Comparison of ENCODE assay signal across 19 cellular contexts in the genomic region with DNA sequence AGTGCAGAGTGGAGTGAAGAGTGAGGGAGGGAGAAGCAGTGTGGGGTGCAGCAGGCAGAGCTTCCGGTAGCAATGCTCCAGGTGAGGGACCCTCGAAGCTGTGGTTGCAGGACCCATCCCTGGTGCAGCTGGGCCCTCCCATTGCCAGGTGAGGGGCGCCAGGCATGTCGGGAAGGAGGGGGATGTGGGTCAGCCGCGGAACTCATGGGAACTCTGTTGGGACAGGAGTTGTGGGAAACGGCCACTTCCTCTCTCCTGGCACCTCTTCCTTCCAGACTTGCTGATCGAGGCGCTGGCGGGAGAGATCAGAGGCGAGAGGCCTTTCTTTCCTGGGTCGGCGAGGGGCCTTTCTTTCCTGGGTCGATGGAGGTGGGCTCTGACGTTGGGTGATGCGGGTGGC. TPM values are rescaled to one million over a fixed set of nuclear protein-coding genes. Genes with fewer than 3 reads are reported as not detected.
DNase-seq lines count a peak whose midpoint lies in the region; ATAC-seq, FAIRE-seq and TF ChIP-seq lines count a peak whose summit lies in the region.
"Had no signal": no experiment of that assay in that cellular context is flagged by ENCODE, and none has a peak within 500 bp of the region (broad histone marks: within the 10 kb centered on the region; RNA-seq: fewer than 3 reads in every experiment).

No MANE protein-coding gene starts in this region.

- TF ChIP-seq EP300 in H1 (IDR thresholded peaks at IDR 0.05; ENCODE audit: borderline replicate concordance in 1 of 2, low read depth in 2 of 2, low read length in 2 of 2): no peak

- no peak for TF ChIP-seq POLR2A in H1 (IDR thresholded peaks at IDR 0.05; ENCODE audit: control extremely low read depth in 1 of 2, low read depth in 2 of 2, low read length in 2 of 2)

- H3K23ac ChIP-seq in H1 (ENCODE audit: insufficient read length): no peak overlapping the region

- H3K4me1 ChIP-seq in BLaER1 treated with 17β-estradiol and CSF1 and Interleukin-3, amounts not matched to agents 10 nM and 100 nM: peaks cover 13 to 24% (median 18%) of the 10 kb centered on the region in 10 experiments; a peak in 17 of 20 replicates
- H3K4me1 ChIP-seq in H1 (replicated peaks in 1 of 4; ENCODE audit: control insufficient read depth in 3 of 4, insufficient read depth in 4 of 4, low read length in 3 of 4) (peaks cover 0 to 16% (median 7%) of the 10 kb centered on the region in 4 experiments; a peak in 5 of 7 replicates), kidney (ENCODE audit: control insufficient read depth in 1 of 2, insufficient read depth in 1 of 2, low read depth in 1 of 2, low read length in 2 of 2) (peaks cover 6 to 7% of the 10 kb centered on the region in 2 donors)
- H3K4me1 ChIP-seq: HAP-1 had no signal

- peaks cover 0 to 11% (median 4%) of the 10 kb centered on the region in 11 experiments; a peak in 3 of 22 replicates for H3K27me3 ChIP-seq in BLaER1 treated with 17β-estradiol and CSF1 and Interleukin-3, amounts not matched to agents 10 nM and 100 nM
- no peaks in the 10 kb centered on the region for H3K27me3 ChIP-seq in H1 (replicated peaks in 1 of 4; ENCODE audit: control insufficient read depth in 3 of 4, extremely low read depth in 1 of 4, insufficient read depth in 3 of 4, low read length in 3 of 4)

- no peak overlapping the region for H3K18ac ChIP-seq in H1 (ENCODE audit: extremely low read depth, low read length)

- FAIRE-seq in H1 (lab: Jason Lieb, UNC) (no peak), kidney (lab: Jason Lieb, UNC) (no peak)
- FAIRE-seq: G401.6, GM12892, H54 had no signal

- peak overlapping the region; percentile 12 to 64 (median 36); a peak in 18 of 22 replicates for H3K4me2 ChIP-seq in BLaER1 treated with 17β-estradiol and CSF1 and Interleukin-3, amounts not matched to agents 10 nM and 100 nM
- no peak overlapping the region for H3K4me2 ChIP-seq in H1 (ENCODE audit: insufficient read depth in 1 of 2, low read depth in 2 of 2, low read length in 2 of 2)

- H4K8ac ChIP-seq in H1 (ENCODE audit: extremely low read depth, insufficient read depth, low read length): no peak overlapping the region

- no peaks in the 10 kb centered on the region for H3K9me3 ChIP-seq in BLaER1 treated with 17β-estradiol and CSF1 and Interleukin-3, amounts not matched to agents 10 nM and 100 nM (replicated peaks in 1 of 11)
- H3K9me3 ChIP-seq in H1 (ENCODE audit: insufficient read depth in 2 of 2, low read depth in 1 of 2, low read length in 1 of 2) (no peaks in the 10 kb centered on the region), kidney (ENCODE audit: control insufficient read depth in 1 of 2, low read length in 2 of 2) (no peaks in the 10 kb centered on the region)
- H3K9me3 ChIP-seq: HAP-1 had no signal

- H2BK5ac ChIP-seq in H1 (ENCODE audit: low read depth, low read length): peak overlapping the region; percentile 18; the same call in 1 of the 2 replicates

- H3K23me2 ChIP-seq in H1 (ENCODE audit: low read depth, low read length): no peaks in the 10 kb centered on the region

- no peak for TF ChIP-seq CTCF in H1 (IDR thresholded peaks at IDR 0.05; ENCODE audit: control extremely low read depth in 1 of 3, insufficient read depth in 1 of 3, low read depth in 1 of 3, low read length in 3 of 3)
- no peak for TF ChIP-seq CTCF in kidney (IDR thresholded peaks at IDR 0.05; ENCODE audit: borderline replicate concordance, extremely low read depth, insufficient read depth)
- TF ChIP-seq CTCF in mesothelial cell of epicardium (IDR thresholded peaks at IDR 0.05; ENCODE audit: unreplicated experiment): no peak

- no peak overlapping the region for H2AFZ ChIP-seq in H1 (ENCODE audit: low read length)
- H2AFZ ChIP-seq: GM23248 had no signal

- 93% methylated on average over 15 of the region's 16 CpGs; no CpG with 5 or more reads in 1 of the 2 experiments for WGBS in H1 (ENCODE audit: extremely low coverage in 1 of 2, insufficient coverage in 1 of 2, insufficient read length in 1 of 2, insufficient replicate concordance in 2 of 2, low coverage in 1 of 2, low lambda C conversion rate in 2 of 2, missing lambda C conversion rate in 1 of 2), 2 experiments

- no peak overlapping the region for H2AK5ac ChIP-seq in H1 (ENCODE audit: low read depth, low read length)

- no peak overlapping the region for H3K56ac ChIP-seq in H1 (replicated peaks; ENCODE audit: insufficient read length, low read depth, low read length)

- no peak for DNase-seq in H1 (ENCODE audit: low read depth in 1 of 2, low spot score in 2 of 2)
- DNase-seq in kidney: peak; percentile 63
- DNase-seq in mesothelial cell of epicardium (ENCODE audit: low spot score in 2 of 2, unreplicated experiment in 2 of 2): no peak
- DNase-seq in activated naive CD8-positive, alpha-beta T cell treated with anti-CD3 and anti-CD28 coated beads, Interleukin-2, amount 50 U/mL, for 24 hours: no peak
- DNase-seq in pons (ENCODE audit: low spot score): no peak
- no peak for DNase-seq in NCI-H146 treated with DMSO at 0.1 percent for 48 hours (lab: John Stamatoyannopoulos, UW; ENCODE audit: unreplicated experiment)
- DNase-seq: C1 segment of cervical spinal cord; CD4-positive, alpha-beta memory T cell; COR-L47; DMS153; DND-41; GM23248; HFFc6 had no signal

- H3K9ac ChIP-seq in BLaER1 treated with 17β-estradiol and CSF1 and Interleukin-3, amounts not matched to agents 10 nM and 100 nM: no peak overlapping the region
- no peak overlapping the region for H3K9ac ChIP-seq in H1 (replicated peaks in 1 of 4; ENCODE audit: extremely low read depth in 1 of 4, low read depth in 3 of 4, low read length in 3 of 4)
- H3K9ac ChIP-seq in kidney (ENCODE audit: low read length in 2 of 2): no peak overlapping the region
- H3K9ac ChIP-seq: GM23248 had no signal

- no peak overlapping the region for H3K4ac ChIP-seq in H1 (replicated peaks; ENCODE audit: insufficient read length, low read depth, low read length)

- H4K5ac ChIP-seq in H1 (ENCODE audit: insufficient read length, low read depth, low read length): no peak overlapping the region

- no peak overlapping the region for H3K4me3 ChIP-seq in BLaER1 treated with 17β-estradiol and CSF1 and Interleukin-3, amounts not matched to agents 10 nM and 100 nM
- H3K4me3 ChIP-seq in H1 (ENCODE audit: extremely low read depth in 1 of 4, insufficient read depth in 2 of 4, low read depth in 3 of 4, low read length in 4 of 4) (no peak overlapping the region), kidney (ENCODE audit: low read length in 2 of 2) (no peak overlapping the region)
- H3K4me3 ChIP-seq: GM23248, HAP-1 had no signal

- peaks cover 3 to 13% (median 12%) of the 10 kb centered on the region in 11 experiments; a peak in 13 of 22 replicates for H3K36me3 ChIP-seq in BLaER1 treated with 17β-estradiol and CSF1 and Interleukin-3, amounts not matched to agents 10 nM and 100 nM
- H3K36me3 ChIP-seq in H1 (ENCODE audit: control insufficient read depth in 2 of 4, insufficient read depth in 4 of 4, low read length in 3 of 4): no peaks in the 10 kb centered on the region
- peaks cover 2 to 5% of the 10 kb centered on the region in 2 donors for H3K36me3 ChIP-seq in kidney (ENCODE audit: control insufficient read depth in 1 of 2, insufficient read depth in 2 of 2, low read length in 2 of 2)
- H3K36me3 ChIP-seq: HAP-1 had no signal

- intact Hi-C loops in kidney (cut with DNase I): no loop called here

- H4K91ac ChIP-seq in H1 (replicated peaks; ENCODE audit: insufficient read length, low read length): no peak overlapping the region

- POLR2A ChIA-PET in H1 (lab: Charles Lee; ENCODE audit: partially characterized antibody): no interaction called here

- no peak overlapping the region for H2BK20ac ChIP-seq in H1 (ENCODE audit: low read length)

- H3K79me2 ChIP-seq in H1 (ENCODE audit: control insufficient read depth in 1 of 2, insufficient read depth in 2 of 2, low read length in 2 of 2): no peaks in the 10 kb centered on the region

- peaks cover 8% of the 10 kb centered on the region for H3K36me3 Mint-ChIP-seq in mesothelial cell of epicardium
- peaks cover 3% of the 10 kb centered on the region for H3K36me3 Mint-ChIP-seq in activated naive CD8-positive, alpha-beta T cell treated with anti-CD3 and anti-CD28 coated beads, Interleukin-2, amount 50 U/mL, for 24 hours (ENCODE audit: low read depth)
- H3K36me3 Mint-ChIP-seq: CD4-positive, alpha-beta memory T cell had no signal

- no peaks in the 10 kb centered on the region for H3K9me3 Mint-ChIP-seq in mesothelial cell of epicardium
- H3K9me3 Mint-ChIP-seq in activated naive CD8-positive, alpha-beta T cell treated with anti-CD3 and anti-CD28 coated beads, Interleukin-2, amount 50 U/mL, for 24 hours: no peaks in the 10 kb centered on the region
- H3K9me3 Mint-ChIP-seq: CD4-positive, alpha-beta memory T cell; HFFc6 had no signal

- peaks cover 31 to 91% (median 60%) of the 10 kb centered on the region in 11 experiments; a peak in 20 of 22 replicates for H4K20me1 ChIP-seq in BLaER1 treated with 17β-estradiol and CSF1 and Interleukin-3, amounts not matched to agents 10 nM and 100 nM
- H4K20me1 ChIP-seq in H1 (replicated peaks in 1 of 2; ENCODE audit: control insufficient read depth in 1 of 2, insufficient read depth in 2 of 2, low read length in 2 of 2): peaks cover 5 to 7% of the 10 kb centered on the region in 2 experiments

- H3K27me3 Mint-ChIP-seq in mesothelial cell of epicardium (ENCODE audit: low read depth): peaks cover 2% of the 10 kb centered on the region
- H3K27me3 Mint-ChIP-seq in activated naive CD8-positive, alpha-beta T cell treated with anti-CD3 and anti-CD28 coated beads, Interleukin-2, amount 50 U/mL, for 24 hours: no peaks in the 10 kb centered on the region

- ATAC-seq in activated naive CD8-positive, alpha-beta T cell treated with anti-CD3 and anti-CD28 coated beads, Interleukin-2, amount 50 U/mL, for 24 hours: no peak

- no peak overlapping the region for H2BK120ac ChIP-seq in H1 (replicated peaks; ENCODE audit: low read depth, low read length)

- CTCF ChIA-PET in H1 (lab: Charles Lee; ENCODE audit: partially characterized antibody): interaction anchor here (1.0 to 1.6 kb wide), 2 partner anchors 143 to 586 kb away, joined by 3 read pairs; no protein-coding TSS in a partner anchor

- no peak overlapping the region for H3K14ac ChIP-seq in H1 (ENCODE audit: insufficient read length)

- H3K27ac ChIP-seq in BLaER1 treated with 17β-estradiol and CSF1 and Interleukin-3, amounts not matched to agents 10 nM and 100 nM: no peak overlapping the region
- H3K27ac ChIP-seq in H1 (ENCODE audit: low read depth, low read length): no peak overlapping the region
- no peak overlapping the region for H3K27ac ChIP-seq in kidney (ENCODE audit: low read depth in 2 of 2, low read length in 2 of 2)
- H3K27ac ChIP-seq: GM23248 had no signal

- H2BK15ac ChIP-seq in H1 (ENCODE audit: low read length): no peak overlapping the region

- H3K79me1 ChIP-seq in H1 (ENCODE audit: low read depth, low read length): no peaks in the 10 kb centered on the region

- H3K4me3 Mint-ChIP-seq in mesothelial cell of epicardium: no peak overlapping the region
- no peak overlapping the region for H3K4me3 Mint-ChIP-seq in activated naive CD8-positive, alpha-beta T cell treated with anti-CD3 and anti-CD28 coated beads, Interleukin-2, amount 50 U/mL, for 24 hours
- H3K4me3 Mint-ChIP-seq: B cell; CD4-positive, alpha-beta memory T cell; HFFc6 had no signal

- no peak overlapping the region for H2BK12ac ChIP-seq in H1 (ENCODE audit: low read depth, low read length)

- no peak overlapping the region for H3K27ac Mint-ChIP-seq in mesothelial cell of epicardium
- H3K27ac Mint-ChIP-seq in activated naive CD8-positive, alpha-beta T cell treated with anti-CD3 and anti-CD28 coated beads, Interleukin-2, amount 50 U/mL, for 24 hours: no peak overlapping the region
- H3K27ac Mint-ChIP-seq: B cell; CD4-positive, alpha-beta memory T cell; HFFc6 had no signal

- H3K4me1 Mint-ChIP-seq in mesothelial cell of epicardium: peaks cover 3% of the 10 kb centered on the region
- no peaks in the 10 kb centered on the region for H3K4me1 Mint-ChIP-seq in activated naive CD8-positive, alpha-beta T cell treated with anti-CD3 and anti-CD28 coated beads, Interleukin-2, amount 50 U/mL, for 24 hours

- no peak for TF ChIP-seq RAD21 in H1 (IDR thresholded peaks at IDR 0.05 in 1 of 2, conservative IDR thresholded peaks at IDR 0.05 in 1 of 2; ENCODE audit: low read depth in 2 of 2, low read length in 2 of 2)

RNA-seq across cellular contexts. Expression of a gene that starts 48.5 kb away (rescaled TPM):
- 16.3 and 18.6 TPM in 2 replicates for total RNA-seq in H1 (2021; fragmentation: NEBNext Ultra II Directional; extraction: Animal tissue kit (Norgen Biotek cat#: 25700))
- polyA plus RNA-seq in H1 (2011; rRNA removed): 9.7 and 16.8 TPM in 2 replicates
- polyA plus RNA-seq in H1 (2011; cell fraction: cytosol; rRNA removed): 10.5 TPM
- polyA plus RNA-seq in H1 (2011; cell fraction: nucleus; rRNA removed): 68.1 TPM
- 9.3 to 14.4 TPM (median 12.9 TPM) in 4 replicates for polyA plus RNA-seq in H1 (2012, experiment 1 of 2)
- polyA plus RNA-seq in H1 (2012, experiment 2 of 2): 9.0 TPM
- 15.5 TPM for polyA plus RNA-seq in H1 (2013, experiment 1 of 2)
- polyA plus RNA-seq in H1 (2013, experiment 2 of 2): 14.1 TPM
- polyA minus RNA-seq in H1 (2011; rRNA and poly(A)+ RNA removed): 12.6 and 14.2 TPM in 2 replicates
- 8.7 TPM for polyA minus RNA-seq in H1 (2011; cell fraction: cytosol; rRNA and poly(A)+ RNA removed)
- 23.8 TPM for polyA minus RNA-seq in H1 (2011; cell fraction: nucleus; rRNA and poly(A)+ RNA removed)
- total RNA-seq in kidney: 22.4 TPM
- polyA plus RNA-seq in kidney (ENCODE audit: insufficient read depth, low read depth, low replicate concordance): 12.9 TPM
- 20.5 to 23.7 TPM (median 22.1 TPM) in 3 replicates for total RNA-seq in mesothelial cell of epicardium

RNA-seq across cellular contexts. Expression of a gene that starts 58.5 kb away (rescaled TPM):
- 0.15 and 0.20 TPM in 2 replicates for total RNA-seq in H1 (2021; fragmentation: NEBNext Ultra II Directional; extraction: Animal tissue kit (Norgen Biotek cat#: 25700))
- polyA plus RNA-seq in H1 (2011; rRNA removed) (0.17 TPM in 2 replicates), kidney (ENCODE audit: insufficient read depth, low read depth, low replicate concordance) (0.19 TPM)
- polyA plus RNA-seq in H1 (2011; cell fraction: cytosol; rRNA removed): 0.13 TPM
- 1.6 TPM for polyA plus RNA-seq in H1 (2011; cell fraction: nucleus; rRNA removed)
- 0.26 to 0.81 TPM (median 0.35 TPM) in 4 replicates for polyA plus RNA-seq in H1 (2012, experiment 1 of 2)
- not detected for polyA plus RNA-seq in H1 (2012, experiment 2 of 2)
- 0.04 TPM for polyA plus RNA-seq in H1 (2013, experiment 1 of 2)
- 0.07 TPM for polyA plus RNA-seq in H1 (2013, experiment 2 of 2)
- polyA minus RNA-seq in H1 (2011; rRNA and poly(A)+ RNA removed): 0.38 and 0.44 TPM in 2 replicates
- 0.51 TPM for polyA minus RNA-seq in H1 (2011; cell fraction: cytosol; rRNA and poly(A)+ RNA removed)
- polyA minus RNA-seq in H1 (2011; cell fraction: nucleus; rRNA and poly(A)+ RNA removed): 0.60 TPM
- total RNA-seq in kidney (0.63 TPM), mesothelial cell of epicardium (1.9 to 2.5 TPM (median 2.1 TPM) in 3 replicates)
- total RNA-seq: GM23248, HFFc6 had no signal
- polyA plus RNA-seq: CD4-positive, alpha-beta memory T cell; GM23248 had no signal

Comparison
In these comparisons a context has a peak if more than half of its experiments do, and no peak if none do; other contexts are left out.
1. H3K4me2 ChIP-seq: peak in BLaER1 treated with 17β-estradiol and CSF1 and Interleukin-3, amounts not matched to agents 10 nM and 100 nM (11 of 11); none in H1 (0 of 2).